In genomic region chr15:44519537-44519936, GRCh38 we compare ENCODE assay signal across 24 cellular contexts. TPM values are rescaled to one million over a fixed set of nuclear protein-coding genes. Genes with fewer than 3 reads are reported as not detected.
DNase-seq lines count a peak whose midpoint lies in the region; ATAC-seq, FAIRE-seq and TF ChIP-seq lines count a peak whose summit lies in the region.
"Had no signal": no experiment of that assay in that cellular context is flagged by ENCODE, and none has a peak within 500 bp of the region (broad histone marks: within the 10 kb centered on the region; RNA-seq: fewer than 3 reads in every experiment).

No MANE protein-coding gene starts in this region.

- CTCF ChIA-PET in activated CD4-positive, alpha-beta T cell treated with anti-CD3 and anti-CD28 coated beads, Interleukin-2, amount 10 ng/mL, durations not matched to agents 7 days and 5 days (lab: Charles Lee) = no interaction called here

- H3K9me3 ChIP-seq in kidney (ENCODE audit: control insufficient read depth in 1 of 2, low read length in 2 of 2) = no peaks in the 10 kb centered on the region
- no peaks in the 10 kb centered on the region for H3K9me3 ChIP-seq in right cardiac atrium (ENCODE audit: control insufficient read depth, low read length)
- H3K9me3 ChIP-seq in ascending aorta = no peaks in the 10 kb centered on the region
- H3K9me3 ChIP-seq: SJSA1 had no signal

- peak overlapping the region; percentile 46 for H3K27ac Mint-ChIP-seq in activated CD4-positive, alpha-beta T cell treated with anti-CD3 and anti-CD28 coated beads, Interleukin-2, amount 10 ng/mL, durations not matched to agents 7 days and 5 days

- DNase-seq in activated CD4-positive, alpha-beta T cell treated with anti-CD3 and anti-CD28 coated beads, Interleukin-2, amount 10 ng/mL, durations not matched to agents 7 days and 5 days = no peak
- DNase-seq in activated CD4-positive, alpha-beta T cell treated with anti-CD3 and anti-CD28 coated beads, Interleukin-2, amount 50 U/mL, for 4 hours = no peak
- no peak for DNase-seq in kidney
- DNase-seq in right cardiac atrium = no peak
- DNase-seq in ascending aorta (ENCODE audit: low spot score in 2 of 2) = no peak
- no peak for DNase-seq in NCI-H1105 treated with DMSO at 0.1 percent for 48 hours (lab: John Stamatoyannopoulos, UW)
- DNase-seq: GDM1, GOT3, HCEC 1CT, Karpas-422, NCI-H1417, NCI-H1694 treated with DMSO at 0.1 percent for 48 hours, NCI-H2081 treated with DMSO at 0.1 percent for 48 hours, NCI-H2171 treated with DMSO at 0.1 percent for 48 hours, NCI-H446, NCI-H526 treated with DMSO at 0.1 percent for 48 hours, OCI-M1 had no signal

- H3K4me3 ChIP-seq in kidney (ENCODE audit: low read length in 2 of 2) (no peak overlapping the region), right cardiac atrium (ENCODE audit: low read length) (no peak overlapping the region), ascending aorta (no peak overlapping the region)
- H3K4me3 ChIP-seq: SJSA1 had no signal

- H3K4me3 Mint-ChIP-seq in activated CD4-positive, alpha-beta T cell treated with anti-CD3 and anti-CD28 coated beads, Interleukin-2, amount 10 ng/mL, durations not matched to agents 7 days and 5 days = no peak overlapping the region

- H3K4me1 ChIP-seq in kidney (ENCODE audit: control insufficient read depth in 1 of 2, insufficient read depth in 1 of 2, low read depth in 1 of 2, low read length in 2 of 2) (no peaks in the 10 kb centered on the region), right cardiac atrium (ENCODE audit: control insufficient read depth, insufficient read depth, low read length) (no peaks in the 10 kb centered on the region), ascending aorta (no peaks in the 10 kb centered on the region)
- H3K4me1 ChIP-seq: SJSA1 had no signal

- no peaks in the 10 kb centered on the region for H3K27me3 ChIP-seq in right cardiac atrium (ENCODE audit: control insufficient read depth, insufficient read depth)
- H3K27me3 ChIP-seq in ascending aorta = no peaks in the 10 kb centered on the region
- H3K27me3 ChIP-seq: SJSA1 had no signal

- 86% methylated on average over 6 of the region's 6 CpGs for WGBS in right cardiac atrium

- no peak for TF ChIP-seq CTCF in kidney (IDR thresholded peaks at IDR 0.05; ENCODE audit: borderline replicate concordance, extremely low read depth, insufficient read depth)
- no peak for TF ChIP-seq CTCF in ascending aorta (IDR thresholded peaks at IDR 0.05)

- H3K4me1 Mint-ChIP-seq in activated CD4-positive, alpha-beta T cell treated with anti-CD3 and anti-CD28 coated beads, Interleukin-2, amount 10 ng/mL, durations not matched to agents 7 days and 5 days = peaks cover 2% of the 10 kb centered on the region

- H3K27ac ChIP-seq in kidney (ENCODE audit: low read depth in 2 of 2, low read length in 2 of 2) (no peak overlapping the region), right cardiac atrium (ENCODE audit: low read length) (no peak overlapping the region), ascending aorta (no peak overlapping the region)
- H3K27ac ChIP-seq: 22Rv1, C4-2B, SJSA1 had no signal

- H3K9me3 Mint-ChIP-seq in activated CD4-positive, alpha-beta T cell treated with anti-CD3 and anti-CD28 coated beads, Interleukin-2, amount 10 ng/mL, durations not matched to agents 7 days and 5 days = no peaks in the 10 kb centered on the region

- no peak overlapping the region for H3K9ac ChIP-seq in kidney (ENCODE audit: low read length in 2 of 2)

- no peaks in the 10 kb centered on the region for H3K27me3 Mint-ChIP-seq in activated CD4-positive, alpha-beta T cell treated with anti-CD3 and anti-CD28 coated beads, Interleukin-2, amount 10 ng/mL, durations not matched to agents 7 days and 5 days

- peaks cover 5 to 10% of the 10 kb centered on the region in 2 donors for H3K36me3 ChIP-seq in kidney (ENCODE audit: control insufficient read depth in 1 of 2, insufficient read depth in 2 of 2, low read length in 2 of 2)
- peaks cover 38 to 61% of the 10 kb centered on the region in 2 donors for H3K36me3 ChIP-seq in ascending aorta

- ATAC-seq in right cardiac atrium = no peak
- ATAC-seq: Right ventricle myocardium inferior had no signal

- peak; percentile 66 for FAIRE-seq in G401.6 (lab: Jason Lieb, UNC)
- peak; percentile 51 for FAIRE-seq in colon (lab: Jason Lieb, UNC)
- FAIRE-seq in kidney (lab: Jason Lieb, UNC) = peak; percentile 67
- FAIRE-seq: GM18507 had no signal

- H3K36me3 Mint-ChIP-seq in activated CD4-positive, alpha-beta T cell treated with anti-CD3 and anti-CD28 coated beads, Interleukin-2, amount 10 ng/mL, durations not matched to agents 7 days and 5 days (ENCODE audit: low read depth) = peaks cover 45% of the 10 kb centered on the region

- POLR2A ChIA-PET in activated CD4-positive, alpha-beta T cell treated with anti-CD3 and anti-CD28 coated beads, Interleukin-2, amount 10 ng/mL, durations not matched to agents 7 days and 5 days (lab: Charles Lee) = no interaction called here

- intact Hi-C loops in kidney (cut with DNase I) = no loop called here
- intact Hi-C loops in right cardiac atrium (cut with DNase I) = no loop called here
- intact Hi-C loops in ascending aorta (cut with DNase I) = no loop called here

RNA-seq across cellular contexts. Expression of gene EIF3J, which starts 17.4 kb away (rescaled TPM):
- 10 to 100 TPM; 86.1 to 94.9 TPM for total RNA-seq in activated CD4-positive, alpha-beta T cell treated with anti-CD3 and anti-CD28 coated beads, Interleukin-2, amount 10 ng/mL, durations not matched to agents 7 days and 5 days
- total RNA-seq in kidney = 69.1 TPM
- 49.8 TPM for polyA plus RNA-seq in kidney (ENCODE audit: insufficient read depth, low read depth, low replicate concordance)
- total RNA-seq in right cardiac atrium = 10 to 100 TPM; 52.9 to 73.5 (median 65.7) TPM
- polyA plus RNA-seq in right cardiac atrium = 40.8 TPM
- total RNA-seq in ascending aorta = 22.8 TPM
